ENCODE assay signal across 22 cellular contexts in the genomic region with DNA sequence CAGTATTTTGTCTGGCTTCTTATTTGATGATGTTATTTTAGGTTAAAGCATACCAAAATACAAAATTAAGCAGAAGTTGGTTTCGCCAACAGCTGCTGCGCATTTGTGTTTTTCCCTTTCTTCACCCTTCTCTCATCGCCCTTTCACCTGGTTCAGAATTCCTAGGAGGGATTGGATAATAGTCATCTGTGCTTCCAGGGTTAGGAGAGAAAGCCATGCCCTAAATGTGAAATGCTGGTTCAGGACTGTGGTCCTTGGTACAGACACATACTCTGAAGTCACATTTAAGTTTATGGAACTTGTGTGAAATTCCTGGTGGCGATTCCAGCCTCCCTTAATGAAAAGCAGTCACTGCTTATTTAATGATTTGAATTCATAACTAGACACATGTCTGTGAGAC.
"Had no signal": no experiment of that assay in that cellular context is flagged by ENCODE, and none has a peak within 500 bp of the region (broad histone marks: within the 10 kb centered on the region; RNA-seq: fewer than 3 reads in every experiment).

No MANE protein-coding gene starts in this region.

- H3K36me3 ChIP-seq: colonic mucosa, esophagus squamous epithelium, gastrocnemius medialis, heart right ventricle, left lung, lower lobe of right lung had no signal

- H3K4me3 ChIP-seq: colonic mucosa, esophagus squamous epithelium, gastrocnemius medialis, heart right ventricle, left lung, lower lobe of right lung had no signal

- H3K27me3 ChIP-seq: colonic mucosa had no signal

- H3K27ac ChIP-seq: colonic mucosa, epithelial cell of prostate, esophagus squamous epithelium, gastrocnemius medialis, heart right ventricle, left lung, lower lobe of right lung had no signal

- H3K4me3 Mint-ChIP-seq: dendritic cell treated with granulocyte-macrophage colony-stimulating factor and Interleukin-4, amounts not matched to agents 40 ng/mL and 50 ng/mL, for 4 days; effector memory CD8-positive, alpha-beta T cell; endodermal cell had no signal

- ATAC-seq: effector memory CD8-positive, alpha-beta T cell; gastrocnemius medialis; heart right ventricle; left lung; left ventricle myocardium superior; lower lobe of right lung had no signal

- H3K9me3 Mint-ChIP-seq: dendritic cell treated with granulocyte-macrophage colony-stimulating factor and Interleukin-4, amounts not matched to agents 40 ng/mL and 50 ng/mL, for 4 days; effector memory CD8-positive, alpha-beta T cell; endodermal cell had no signal

- H3K4me1 ChIP-seq: colonic mucosa, gastrocnemius medialis, left lung, lower lobe of right lung had no signal

- H3K9me3 ChIP-seq: colonic mucosa, esophagus squamous epithelium, gastrocnemius medialis, heart right ventricle, left lung, lower lobe of right lung had no signal

- DNase-seq: colonic mucosa; cortex of kidney; effector CD8-positive, alpha-beta T cell; effector memory CD8-positive, alpha-beta T cell; endodermal cell; erythroblast; esophagus squamous epithelium; foreskin fibroblast; foreskin melanocyte; gastrocnemius medialis; glutamatergic neuron; head of caudate nucleus; heart right ventricle; hippocampal formation; left cardiac atrium; left lung; left ventricle myocardium superior; lower lobe of right lung; mesendoderm; midbrain had no signal

- H3K27ac Mint-ChIP-seq: dendritic cell treated with granulocyte-macrophage colony-stimulating factor and Interleukin-4, amounts not matched to agents 40 ng/mL and 50 ng/mL, for 4 days; effector memory CD8-positive, alpha-beta T cell; endodermal cell had no signal
